In genomic region chr13:84470528-84470927, GRCh38 we compare ENCODE assay signal across 29 cellular contexts.
"Had no signal": no experiment of that assay in that cellular context is flagged by ENCODE, and none has a peak within 500 bp of the region (broad histone marks: within the 10 kb centered on the region; RNA-seq: fewer than 3 reads in every experiment).

No MANE protein-coding gene starts in this region.

- H3K4me3 ChIP-seq: ascending aorta, breast epithelium, cardiac muscle cell, esophagus squamous epithelium had no signal

- H3K27me3 ChIP-seq: ascending aorta, breast epithelium, cardiac muscle cell, esophagus squamous epithelium had no signal

- H3K36me3 ChIP-seq: ascending aorta, breast epithelium, cardiac muscle cell, esophagus squamous epithelium had no signal

- H3K27ac ChIP-seq: ascending aorta, breast epithelium, cardiac muscle cell, epithelial cell of prostate, esophagus squamous epithelium had no signal

- ATAC-seq: activated naive CD4-positive, alpha-beta T cell treated with anti-CD3 and anti-CD28 coated beads, Interleukin-2, amount 50 U/mL, for 72 hours; activated T-cell treated with anti-CD3 and anti-CD28 coated beads, Interleukin-2, amount 50 U/mL, for 72 hours; effector memory CD8-positive, alpha-beta T cell had no signal

- H3K9me3 Mint-ChIP-seq: effector memory CD8-positive, alpha-beta T cell had no signal

- H3K4me3 Mint-ChIP-seq: activated CD4-positive, alpha-beta memory T cell treated with anti-CD3 and anti-CD28 coated beads, Interleukin-2, amount 10 ng/mL, durations not matched to agents 7 days and 5 days; activated CD4-positive, alpha-beta T cell treated with anti-CD3 and anti-CD28 coated beads, Interleukin-2, amount 10 ng/mL, durations not matched to agents 7 days and 5 days; activated naive CD4-positive, alpha-beta T cell treated with anti-CD3 and anti-CD28 coated beads, Interleukin-2, amount 10 ng/mL, durations not matched to agents 7 days and 5 days; activated naive CD8-positive, alpha-beta T cell treated with anti-CD3 and anti-CD28 coated beads, Interleukin-2, amount 10 ng/mL, durations not matched to agents 7 days and 5 days; activated T-cell treated with anti-CD3 and anti-CD28 coated beads, Interleukin-2, amount 50 U/mL, for 24 hours; activated T-cell treated with anti-CD3 and anti-CD28 coated beads, Interleukin-2, amount 50 U/mL, for 72 hours; brain; effector memory CD8-positive, alpha-beta T cell had no signal

- DNase-seq: activated CD4-positive, alpha-beta memory T cell treated with anti-CD3 and anti-CD28 coated beads, Interleukin-2, amount 10 ng/mL, durations not matched to agents 7 days and 5 days; activated CD4-positive, alpha-beta T cell treated with anti-CD3 and anti-CD28 coated beads for 1 hour; activated CD4-positive, alpha-beta T cell treated with anti-CD3 and anti-CD28 coated beads for 4 hours; activated CD4-positive, alpha-beta T cell treated with anti-CD3 and anti-CD28 coated beads, Interleukin-2, amount 10 ng/mL, durations not matched to agents 7 days and 5 days; activated CD4-positive, alpha-beta T cell treated with anti-CD3 and anti-CD28 coated beads, Interleukin-2, amount 50 U/mL, for 4 hours; activated CD8-positive, alpha-beta memory T cell treated with anti-CD3 and anti-CD28 coated beads, Interleukin-2, amount 50 U/mL, for 48 hours; activated gamma-delta T cell; activated naive CD4-positive, alpha-beta T cell; activated naive CD4-positive, alpha-beta T cell treated with anti-CD3 and anti-CD28 coated beads, Interleukin-2, amount 10 ng/mL, durations not matched to agents 7 days and 5 days; activated naive CD8-positive, alpha-beta T cell treated with anti-CD3 and anti-CD28 coated beads, Interleukin-2, amount 10 ng/mL, durations not matched to agents 7 days and 5 days; activated T-cell treated with anti-CD3 and anti-CD28 coated beads for 4 hours; activated T-cell treated with anti-CD3 and anti-CD28 coated beads, Interleukin-2, amount 50 U/mL, for 24 hours; activated T-cell treated with anti-CD3 and anti-CD28 coated beads, Interleukin-2, amount 50 U/mL, for 72 hours; central memory CD4-positive, alpha-beta T cell; cerebellar nuclear complex; cortex of kidney; dermis blood vessel endothelial cell; effector CD4-positive, alpha-beta T cell; effector memory CD8-positive, alpha-beta T cell; esophagus squamous epithelium; foreskin melanocyte; head of caudate nucleus; T-helper 2 cell had no signal

- H3K27me3 Mint-ChIP-seq: activated CD4-positive, alpha-beta memory T cell treated with anti-CD3 and anti-CD28 coated beads, Interleukin-2, amount 10 ng/mL, durations not matched to agents 7 days and 5 days; activated CD4-positive, alpha-beta T cell treated with anti-CD3 and anti-CD28 coated beads, Interleukin-2, amount 10 ng/mL, durations not matched to agents 7 days and 5 days; activated naive CD4-positive, alpha-beta T cell treated with anti-CD3 and anti-CD28 coated beads, Interleukin-2, amount 10 ng/mL, durations not matched to agents 7 days and 5 days; activated naive CD8-positive, alpha-beta T cell treated with anti-CD3 and anti-CD28 coated beads, Interleukin-2, amount 10 ng/mL, durations not matched to agents 7 days and 5 days; activated T-cell treated with anti-CD3 and anti-CD28 coated beads, Interleukin-2, amount 50 U/mL, for 24 hours; brain; effector memory CD8-positive, alpha-beta T cell had no signal

- H3K4me1 Mint-ChIP-seq: activated CD4-positive, alpha-beta memory T cell treated with anti-CD3 and anti-CD28 coated beads, Interleukin-2, amount 10 ng/mL, durations not matched to agents 7 days and 5 days; activated CD4-positive, alpha-beta T cell treated with anti-CD3 and anti-CD28 coated beads, Interleukin-2, amount 10 ng/mL, durations not matched to agents 7 days and 5 days; activated naive CD4-positive, alpha-beta T cell treated with anti-CD3 and anti-CD28 coated beads, Interleukin-2, amount 10 ng/mL, durations not matched to agents 7 days and 5 days; activated naive CD8-positive, alpha-beta T cell treated with anti-CD3 and anti-CD28 coated beads, Interleukin-2, amount 10 ng/mL, durations not matched to agents 7 days and 5 days; brain had no signal

- H3K27ac Mint-ChIP-seq: activated CD4-positive, alpha-beta memory T cell treated with anti-CD3 and anti-CD28 coated beads, Interleukin-2, amount 10 ng/mL, durations not matched to agents 7 days and 5 days; activated CD4-positive, alpha-beta T cell treated with anti-CD3 and anti-CD28 coated beads, Interleukin-2, amount 10 ng/mL, durations not matched to agents 7 days and 5 days; activated naive CD4-positive, alpha-beta T cell treated with anti-CD3 and anti-CD28 coated beads, Interleukin-2, amount 10 ng/mL, durations not matched to agents 7 days and 5 days; activated naive CD4-positive, alpha-beta T cell treated with anti-CD3 and anti-CD28 coated beads, Interleukin-2, amount 50 U/mL, for 72 hours; activated naive CD8-positive, alpha-beta T cell treated with anti-CD3 and anti-CD28 coated beads, Interleukin-2, amount 10 ng/mL, durations not matched to agents 7 days and 5 days; activated T-cell treated with anti-CD3 and anti-CD28 coated beads, Interleukin-2, amount 50 U/mL, for 24 hours; activated T-cell treated with anti-CD3 and anti-CD28 coated beads, Interleukin-2, amount 50 U/mL, for 72 hours; brain; effector memory CD8-positive, alpha-beta T cell had no signal

- H3K36me3 Mint-ChIP-seq: activated naive CD4-positive, alpha-beta T cell treated with anti-CD3 and anti-CD28 coated beads, Interleukin-2, amount 10 ng/mL, durations not matched to agents 7 days and 5 days; activated naive CD8-positive, alpha-beta T cell treated with anti-CD3 and anti-CD28 coated beads, Interleukin-2, amount 10 ng/mL, durations not matched to agents 7 days and 5 days; brain had no signal

- H3K4me1 ChIP-seq: ascending aorta, breast epithelium, esophagus squamous epithelium had no signal
